Comparison of ENCODE assay signal across 1 cellular context in the genomic region with DNA sequence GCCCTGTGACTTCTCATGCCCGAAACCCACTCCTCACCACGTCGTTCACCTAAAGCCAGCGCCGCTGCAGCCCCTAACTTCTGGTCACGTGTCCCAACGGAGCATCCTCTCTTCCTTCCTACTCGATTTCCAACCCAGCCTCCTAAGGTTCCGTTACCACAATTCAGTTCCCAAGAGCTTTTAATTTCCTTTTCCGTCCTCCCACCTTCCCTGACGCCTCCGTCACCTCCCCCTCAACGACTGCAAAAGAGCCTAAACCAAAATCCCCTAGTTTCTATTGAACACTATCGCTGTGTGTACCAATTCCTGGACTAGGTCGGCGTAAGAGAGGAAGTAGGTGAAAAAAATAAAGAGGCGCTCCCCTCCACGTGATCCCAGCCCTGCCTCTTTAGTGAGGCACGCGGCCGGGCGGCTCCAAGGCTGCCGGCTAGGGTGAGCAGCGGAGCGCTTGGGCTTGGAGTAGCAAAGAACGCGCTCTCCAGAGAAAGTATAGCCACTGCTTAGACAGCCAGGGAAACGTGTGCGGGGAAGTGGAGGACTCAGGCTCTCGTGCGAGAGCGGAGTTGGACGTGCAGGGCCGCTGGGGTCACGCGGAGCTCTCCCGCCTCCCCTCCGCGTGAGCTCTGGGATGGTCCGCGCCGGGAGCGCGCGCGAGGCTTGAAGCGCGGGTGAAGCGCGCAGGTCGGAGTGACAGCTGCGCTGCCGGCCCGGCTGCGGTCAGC.
TF ChIP-seq lines count a peak whose summit lies in the region.

Gene CENPP, plus strand, starts transcription at position 685 of the 722 bp plus-strand sequence.
Gene NOL8, minus strand, starts transcription at position 82 of the 722 bp plus-strand sequence. CDS start 1,189 bp downstream, outside the sequence.

TF ChIP-seq in HEK293, 187 proteins besides CTCF, POLR2A, EP300 and RAD21 (continued from another document):
- TF ChIP-seq ZNF239 (tag by site-specific recombination; IDR thresholded peaks at IDR 0.05) = peak; percentile 63; the same call in 1 of the 2 replicates
- TF ChIP-seq, protein P1, sequence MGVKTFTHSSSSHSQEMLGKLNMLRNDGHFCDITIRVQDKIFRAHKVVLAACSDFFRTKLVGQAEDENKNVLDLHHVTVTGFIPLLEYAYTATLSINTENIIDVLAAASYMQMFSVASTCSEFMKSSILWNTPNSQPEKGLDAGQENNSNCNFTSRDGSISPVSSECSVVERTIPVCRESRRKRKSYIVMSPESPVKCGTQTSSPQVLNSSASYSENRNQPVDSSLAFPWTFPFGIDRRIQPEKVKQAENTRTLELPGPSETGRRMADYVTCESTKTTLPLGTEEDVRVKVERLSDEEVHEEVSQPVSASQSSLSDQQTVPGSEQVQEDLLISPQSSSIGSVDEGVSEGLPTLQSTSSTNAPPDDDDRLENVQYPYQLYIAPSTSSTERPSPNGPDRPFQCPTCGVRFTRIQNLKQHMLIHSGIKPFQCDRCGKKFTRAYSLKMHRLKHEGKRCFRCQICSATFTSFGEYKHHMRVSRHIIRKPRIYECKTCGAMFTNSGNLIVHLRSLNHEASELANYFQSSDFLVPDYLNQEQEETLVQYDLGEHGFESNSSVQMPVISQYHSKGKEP (tag by site-specific recombination; IDR thresholded peaks at IDR 0.05) = peak; percentile 12; the same call in 1 of the 2 replicates
- no peak for TF ChIP-seq ZNF830 (tag by site-specific recombination; IDR thresholded peaks at IDR 0.05; ENCODE audit: low read depth)
- TF ChIP-seq ZNF768 (tag by site-specific recombination; IDR thresholded peaks at IDR 0.05) = no peak
- TF ChIP-seq ZNF513 (tag by site-specific recombination; IDR thresholded peaks at IDR 0.05) = no peak; the same call in 1 of the 2 replicates
- TF ChIP-seq ZFP41 (tag by site-specific recombination; IDR thresholded peaks at IDR 0.05; ENCODE audit: borderline replicate concordance) = no peak; the same call in 1 of the 2 replicates
- no peak for TF ChIP-seq GLIS2 (tag by site-specific recombination; IDR thresholded peaks at IDR 0.05)
- TF ChIP-seq KLF16 (tag by site-specific recombination; IDR thresholded peaks at IDR 0.05) = peak; percentile 97
- TF ChIP-seq ZNF560 (tag by site-specific recombination; IDR thresholded peaks at IDR 0.05; ENCODE audit: borderline replicate concordance) = no peak
- peak; percentile 69; the same call in 1 of the 2 replicates for TF ChIP-seq ZNF610 (tag by site-specific recombination; IDR thresholded peaks at IDR 0.05; ENCODE audit: borderline replicate concordance)
- TF ChIP-seq ZXDB (tag by site-specific recombination; IDR thresholded peaks at IDR 0.05) = peak; percentile 98
- TF ChIP-seq ZNF366 (tag by site-specific recombination; conservative IDR thresholded peaks at IDR 0.05) = peak; percentile 79
- no peak for TF ChIP-seq ZNF658 (tag by site-specific recombination; IDR thresholded peaks at IDR 0.05)
- peak; percentile 57; the same call in 1 of the 2 replicates for TF ChIP-seq ZNF121 (tag by site-specific recombination; IDR thresholded peaks at IDR 0.05)
- peak; percentile 85 for TF ChIP-seq ZFP37 (tag by site-specific recombination; IDR thresholded peaks at IDR 0.05)
- no peak for TF ChIP-seq ZNF157 (tag by site-specific recombination; IDR thresholded peaks at IDR 0.05)
- TF ChIP-seq ZNF146 (tag by site-specific recombination; IDR thresholded peaks at IDR 0.05) = peak; percentile 81
- TF ChIP-seq ZBTB7A (tag by site-specific recombination; IDR thresholded peaks at IDR 0.05; ENCODE audit: low read depth) = no peak
- no peak for TF ChIP-seq ZNF596 (tag by site-specific recombination; IDR thresholded peaks at IDR 0.05)
- TF ChIP-seq WT1 (tag by site-specific recombination; IDR thresholded peaks at IDR 0.05) = 0 out of 2 replicates have a peak, but pooled peaks have one; percentile 21
- TF ChIP-seq TRIM28 (IDR thresholded peaks at IDR 0.05; ENCODE audit: borderline replicate concordance, low read length) = peak; percentile 38; the same call in 1 of the 2 replicates
- peak; percentile 85 for TF ChIP-seq ZBTB17 (tag by site-specific recombination; IDR thresholded peaks at IDR 0.05)
- TF ChIP-seq ZNF114 (tag by site-specific recombination; IDR thresholded peaks at IDR 0.05) = no peak
- TF ChIP-seq ZNF548 (tag by site-specific recombination; IDR thresholded peaks at IDR 0.05) = no peak
- TF ChIP-seq KLF1 (tag by site-specific recombination; IDR thresholded peaks at IDR 0.05) = peak; percentile 36; the same call in 1 of the 2 replicates
- no peak for TF ChIP-seq ZNF214 (tag by site-specific recombination; IDR thresholded peaks at IDR 0.05; ENCODE audit: borderline replicate concordance)
- no peak for TF ChIP-seq ZNF248 (tag by site-specific recombination; IDR thresholded peaks at IDR 0.05)
- peak; percentile 78 for TF ChIP-seq ZNF394 (tag by site-specific recombination; IDR thresholded peaks at IDR 0.05; ENCODE audit: borderline replicate concordance)
- TF ChIP-seq ZNF426 (tag by site-specific recombination; IDR thresholded peaks at IDR 0.05) = no peak
- no peak for TF ChIP-seq ZSCAN16 (tag by site-specific recombination; IDR thresholded peaks at IDR 0.05)
- no peak for TF ChIP-seq HIC1 (tag by site-specific recombination; IDR thresholded peaks at IDR 0.05)
